ENCODE assay signal across 9 cellular contexts in the genomic region with DNA sequence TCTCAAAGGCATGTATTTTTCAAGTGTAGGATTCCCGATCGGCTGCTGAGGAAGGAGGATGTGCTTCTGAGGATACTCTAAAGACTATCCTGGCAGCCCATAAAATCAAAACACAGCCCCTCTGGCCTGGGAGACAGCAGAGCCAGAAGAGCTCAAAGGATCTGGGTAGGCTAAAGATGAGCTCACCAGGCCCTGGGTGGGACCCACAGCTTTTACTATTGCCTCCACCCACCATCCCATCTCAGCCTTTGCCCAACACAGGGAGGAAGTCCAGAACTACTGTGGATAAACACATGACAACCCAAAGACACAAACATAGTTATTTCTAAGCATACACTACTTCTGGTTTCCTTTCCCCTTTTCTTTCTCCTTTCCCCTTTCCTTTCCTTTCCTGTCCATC.
DNase-seq lines count a peak whose midpoint lies in the region; ATAC-seq and TF ChIP-seq lines count a peak whose summit lies in the region.
"Had no signal": no experiment of that assay in that cellular context is flagged by ENCODE, and none has a peak within 500 bp of the region (broad histone marks: within the 10 kb centered on the region; RNA-seq: fewer than 3 reads in every experiment).

No MANE protein-coding gene starts in this region.

- no peaks in the 10 kb centered on the region for H3K9me3 ChIP-seq in left ventricle myocardium inferior (replicated peaks)

- H3K36me3 ChIP-seq in ACC112 (ENCODE audit: insufficient read depth, low read length) (no peaks in the 10 kb centered on the region), left ventricle myocardium inferior (no peaks in the 10 kb centered on the region)

- intact Hi-C loops in left ventricle myocardium inferior (cut with micrococcal nuclease) (no loop called here), posterior vena cava (cut with DNase I) (no loop called here)
- intact Hi-C loops in activated CD4-positive, alpha-beta T cell treated with anti-CD3 and anti-CD28 coated beads, Interleukin-2, amount 10 ng/mL, durations not matched to agents 24 days and 14 days (cut with micrococcal nuclease), result no loop called here

- no peaks in the 10 kb centered on the region for H3K27me3 ChIP-seq in ACC112 (ENCODE audit: insufficient read depth, low read length)
- H3K27me3 ChIP-seq in left ventricle myocardium inferior (ENCODE audit: low read depth), result no peaks in the 10 kb centered on the region

- TF ChIP-seq CTCF in left ventricle myocardium inferior (IDR thresholded peaks at IDR 0.05; ENCODE audit: borderline replicate concordance), result no peak

- no peaks in the 10 kb centered on the region for H3K79me2 ChIP-seq in ACC112 (ENCODE audit: control insufficient read depth, insufficient read depth, low read length, unreplicated experiment)

- no peak overlapping the region for H3K4me3 Mint-ChIP-seq in activated CD4-positive, alpha-beta T cell treated with anti-CD3 and anti-CD28 coated beads, Interleukin-2, amount 10 ng/mL, durations not matched to agents 24 days and 14 days

- H3K27ac ChIP-seq in ACC112 (ENCODE audit: low read depth, low read length) (peak overlapping the region; percentile 52), adipose tissue (ENCODE audit: low read depth, low read length) (peak overlapping the region; percentile 36), left ventricle myocardium inferior (replicated peaks) (peak overlapping the region; percentile 85)

- peaks cover 26% of the 10 kb centered on the region for H3K4me1 Mint-ChIP-seq in activated CD4-positive, alpha-beta T cell treated with anti-CD3 and anti-CD28 coated beads, Interleukin-2, amount 10 ng/mL, durations not matched to agents 24 days and 14 days

- H3K36me3 Mint-ChIP-seq in activated CD4-positive, alpha-beta T cell treated with anti-CD3 and anti-CD28 coated beads, Interleukin-2, amount 10 ng/mL, durations not matched to agents 24 days and 14 days (ENCODE audit: low read depth), result peaks cover 22% of the 10 kb centered on the region

- H3K4me1 ChIP-seq in ACC112 (ENCODE audit: control insufficient read depth, insufficient read depth, low read length, unreplicated experiment) (peaks cover 5% of the 10 kb centered on the region), left ventricle myocardium inferior (peaks cover 67% of the 10 kb centered on the region)

- peaks cover 5% of the 10 kb centered on the region for H3K9me3 Mint-ChIP-seq in activated CD4-positive, alpha-beta T cell treated with anti-CD3 and anti-CD28 coated beads, Interleukin-2, amount 10 ng/mL, durations not matched to agents 24 days and 14 days

- DNase-seq in left ventricle myocardium inferior (peak; percentile 51), posterior vena cava (ENCODE audit: low spot score) (peak; percentile 84), NCI-H2227 treated with DMSO at 0.1 percent for 48 hours (lab: John Stamatoyannopoulos, UW) (no peak)
- DNase-seq in activated CD4-positive, alpha-beta T cell treated with anti-CD3 and anti-CD28 coated beads, Interleukin-2, amount 10 ng/mL, durations not matched to agents 24 days and 14 days, result no peak
- DNase-seq: NCI-H2171 had no signal

- H3K27ac Mint-ChIP-seq in activated CD4-positive, alpha-beta T cell treated with anti-CD3 and anti-CD28 coated beads, Interleukin-2, amount 10 ng/mL, durations not matched to agents 24 days and 14 days, result no peak overlapping the region

- 35 to 64% (median 41%) methylated on average over 2 of the region's 2 CpGs for WGBS in adipose tissue, 3 donors

- ATAC-seq in GM21825 (IDR thresholded peaks at IDR 0.05; ENCODE audit: unreplicated experiment) (no peak), HG02981 (IDR thresholded peaks at IDR 0.05; ENCODE audit: unreplicated experiment) (no peak)

- no peak overlapping the region for H2AFZ ChIP-seq in ACC112 (ENCODE audit: low read length, unreplicated experiment)

- no peaks in the 10 kb centered on the region for H3K27me3 Mint-ChIP-seq in activated CD4-positive, alpha-beta T cell treated with anti-CD3 and anti-CD28 coated beads, Interleukin-2, amount 10 ng/mL, durations not matched to agents 24 days and 14 days

- no peak overlapping the region for H3K4me3 ChIP-seq in ACC112 (ENCODE audit: low read depth, low read length)
- H3K4me3 ChIP-seq in left ventricle myocardium inferior, result no peak overlapping the region

Comparison
In these comparisons a context has a peak if more than half of its experiments do, and no peak if none do; other contexts are left out.
1. DNase-seq: peak in left ventricle myocardium inferior (single experiment) and posterior vena cava (single experiment); none in activated CD4-positive, alpha-beta T cell treated with anti-CD3 and anti-CD28 coated beads, Interleukin-2, amount 10 ng/mL, durations not matched to agents 24 days and 14 days (single experiment) and NCI-H2227 treated with DMSO at 0.1 percent for 48 hours (single experiment).
2. Peak in every context shown above with its lines, with median percentiles within 50 percentile points of each other: H3K27ac ChIP-seq.